Comparison of ENCODE assay signal across 32 cellular contexts in genomic region chr11:99162819-99163218, GRCh38.
"Had no signal": no experiment of that assay in that cellular context is flagged by ENCODE, and none has a peak within 500 bp of the region (broad histone marks: within the 10 kb centered on the region; RNA-seq: fewer than 3 reads in every experiment).

No MANE protein-coding gene starts in this region.

- H3K27ac Mint-ChIP-seq: activated B cell treated with CpG ODN at 0.5 μM for 24 hours; activated CD4-positive, alpha-beta memory T cell treated with anti-CD3 and anti-CD28 coated beads for 36 hours; activated CD4-positive, alpha-beta T cell treated with anti-CD3 and anti-CD28 coated beads, Interleukin-2, amount 10 ng/mL, durations not matched to agents 24 days and 14 days; activated CD8-positive, alpha-beta T cell treated with anti-CD3 and anti-CD28 coated beads for 36 hours; activated naive CD4-positive, alpha-beta T cell treated with anti-CD3 and anti-CD28 coated beads for 36 hours; activated naive CD4-positive, alpha-beta T cell treated with anti-CD3 and anti-CD28 coated beads, Interleukin-2, amount 50 U/mL, for 72 hours; activated naive CD8-positive, alpha-beta T cell treated with anti-CD3 and anti-CD28 coated beads for 36 hours; activated T-cell treated with anti-CD3 and anti-CD28 coated beads, Interleukin-2, amount 50 U/mL, for 72 hours; activated T-helper 1 cell treated with anti-CD3 and anti-CD28 coated beads, Interleukin-12 subunit alpha, Interleukin-12 subunit beta, Interleukin-2, Interleukin-4 antibody, amounts not matched to agents 30 ng/mL and 10 ng/mL and 1 ng/mL, durations not matched to agents 14 hours and 24 hours and 36 hours; activated T-helper 17 cell treated with anti-CD3 and anti-CD28 coated beads, Interleukin-2, amount 50 U/mL, for 72 hours; T-helper 17 cell had no signal

- H3K27me3 Mint-ChIP-seq: activated B cell treated with CpG ODN at 0.5 μM for 24 hours; activated CD4-positive, alpha-beta memory T cell treated with anti-CD3 and anti-CD28 coated beads for 36 hours; activated CD4-positive, alpha-beta T cell treated with anti-CD3 and anti-CD28 coated beads, Interleukin-2, amount 10 ng/mL, durations not matched to agents 24 days and 14 days; activated CD8-positive, alpha-beta T cell treated with anti-CD3 and anti-CD28 coated beads for 36 hours; activated naive CD8-positive, alpha-beta T cell treated with anti-CD3 and anti-CD28 coated beads for 36 hours; activated T-helper 17 cell treated with anti-CD3 and anti-CD28 coated beads, Interleukin-2, amount 50 U/mL, for 72 hours; T-helper 17 cell had no signal

- H3K4me3 ChIP-seq: adrenal gland, body of pancreas, breast epithelium had no signal

- H3K9me3 ChIP-seq: adrenal gland, body of pancreas, breast epithelium had no signal

- H3K27me3 ChIP-seq: adrenal gland, body of pancreas, brain microvascular endothelial cell, breast epithelium had no signal

- H3K4me1 Mint-ChIP-seq: activated B cell treated with CpG ODN at 0.5 μM for 24 hours; activated CD4-positive, alpha-beta T cell treated with anti-CD3 and anti-CD28 coated beads, Interleukin-2, amount 10 ng/mL, durations not matched to agents 24 days and 14 days; activated naive CD8-positive, alpha-beta T cell treated with anti-CD3 and anti-CD28 coated beads for 36 hours; activated T-helper 17 cell treated with anti-CD3 and anti-CD28 coated beads, Interleukin-2, amount 50 U/mL, for 72 hours; T-helper 17 cell had no signal

- H3K4me3 Mint-ChIP-seq: activated B cell treated with CpG ODN at 0.5 μM for 24 hours; activated CD4-positive, alpha-beta memory T cell treated with anti-CD3 and anti-CD28 coated beads for 36 hours; activated CD4-positive, alpha-beta T cell treated with anti-CD3 and anti-CD28 coated beads, Interleukin-2, amount 10 ng/mL, durations not matched to agents 24 days and 14 days; activated CD8-positive, alpha-beta T cell treated with anti-CD3 and anti-CD28 coated beads for 36 hours; activated naive CD4-positive, alpha-beta T cell treated with anti-CD3 and anti-CD28 coated beads for 36 hours; activated naive CD8-positive, alpha-beta T cell treated with anti-CD3 and anti-CD28 coated beads for 36 hours; activated T-cell treated with anti-CD3 and anti-CD28 coated beads, Interleukin-2, amount 50 U/mL, for 4 hours; activated T-cell treated with anti-CD3 and anti-CD28 coated beads, Interleukin-2, amount 50 U/mL, for 72 hours; activated T-helper 1 cell treated with anti-CD3 and anti-CD28 coated beads, Interleukin-12 subunit alpha, Interleukin-12 subunit beta, Interleukin-2, Interleukin-4 antibody, amounts not matched to agents 30 ng/mL and 10 ng/mL and 1 ng/mL, durations not matched to agents 14 hours and 24 hours and 36 hours; activated T-helper 17 cell treated with anti-CD3 and anti-CD28 coated beads, Interleukin-2, amount 50 U/mL, for 72 hours; T-helper 17 cell had no signal

- H3K36me3 Mint-ChIP-seq: activated CD4-positive, alpha-beta memory T cell treated with anti-CD3 and anti-CD28 coated beads for 36 hours; activated naive CD4-positive, alpha-beta T cell treated with anti-CD3 and anti-CD28 coated beads, Interleukin-2, amount 50 U/mL, for 72 hours; activated naive CD8-positive, alpha-beta T cell treated with anti-CD3 and anti-CD28 coated beads for 36 hours had no signal

- DNase-seq: activated B cell treated with CpG ODN at 0.5 μM for 24 hours; activated CD4-positive, alpha-beta memory T cell treated with anti-CD3 and anti-CD28 coated beads for 36 hours; activated CD4-positive, alpha-beta T cell treated with anti-CD3 and anti-CD28 coated beads for 4 hours; activated CD4-positive, alpha-beta T cell treated with anti-CD3 and anti-CD28 coated beads, Interleukin-2, amount 10 ng/mL, durations not matched to agents 24 days and 14 days; activated CD4-positive, alpha-beta T cell treated with anti-CD3 and anti-CD28 coated beads, Interleukin-2, amount 50 U/mL, for 1 hour; activated CD4-positive, alpha-beta T cell treated with anti-CD3 and anti-CD28 coated beads, Interleukin-2, amount 50 U/mL, for 4 hours; activated CD4-positive, CD25-positive, alpha-beta regulatory T cell treated with anti-CD3 and anti-CD28 coated beads, Interleukin-2, amount 50 U/mL, for 72 hours; activated CD8-positive, alpha-beta memory T cell treated with anti-CD3 and anti-CD28 coated beads, Interleukin-2, amount 50 U/mL, for 4 hours; activated CD8-positive, alpha-beta T cell treated with anti-CD3 and anti-CD28 coated beads for 36 hours; activated effector memory CD4-positive, alpha-beta T cell treated with anti-CD3 and anti-CD28 coated beads, Interleukin-2, amount 50 U/mL, for 16 hours; activated gamma-delta T cell treated with Interleukin-2 at 50 U/mL for 16 hours; activated naive CD4-positive, alpha-beta T cell; activated naive CD4-positive, alpha-beta T cell treated with anti-CD3 and anti-CD28 coated beads for 36 hours; activated naive CD4-positive, alpha-beta T cell treated with anti-CD3 and anti-CD28 coated beads, Interleukin-2, amount 50 U/mL, for 16 hours; activated naive CD8-positive, alpha-beta T cell treated with anti-CD3 and anti-CD28 coated beads for 36 hours; activated T-cell treated with anti-CD3 and anti-CD28 coated beads for 4 hours; activated T-cell treated with anti-CD3 and anti-CD28 coated beads, Interleukin-2, amount 50 U/mL, for 1 hour; activated T-cell treated with anti-CD3 and anti-CD28 coated beads, Interleukin-2, amount 50 U/mL, for 4 hours; activated T-cell treated with anti-CD3 and anti-CD28 coated beads, Interleukin-2, amount 50 U/mL, for 72 hours; adrenal gland; amniotic stem cell; aorta; body of pancreas; brain microvascular endothelial cell; central memory CD4-positive, alpha-beta T cell; T-helper 17 cell had no signal

- H3K27ac ChIP-seq: adrenal gland, body of pancreas, brain microvascular endothelial cell, breast epithelium, VCaP had no signal

- H3K4me1 ChIP-seq: adrenal gland, body of pancreas, breast epithelium had no signal

- H3K9me3 Mint-ChIP-seq: activated B cell treated with CpG ODN at 0.5 μM for 24 hours; activated CD4-positive, alpha-beta memory T cell treated with anti-CD3 and anti-CD28 coated beads for 36 hours; activated CD4-positive, alpha-beta T cell treated with anti-CD3 and anti-CD28 coated beads, Interleukin-2, amount 10 ng/mL, durations not matched to agents 24 days and 14 days; activated CD8-positive, alpha-beta T cell treated with anti-CD3 and anti-CD28 coated beads for 36 hours; activated naive CD4-positive, alpha-beta T cell treated with anti-CD3 and anti-CD28 coated beads for 36 hours; activated naive CD4-positive, alpha-beta T cell treated with anti-CD3 and anti-CD28 coated beads, Interleukin-2, amount 50 U/mL, for 72 hours; activated naive CD8-positive, alpha-beta T cell treated with anti-CD3 and anti-CD28 coated beads for 36 hours; activated T-helper 1 cell treated with anti-CD3 and anti-CD28 coated beads, Interleukin-12 subunit alpha, Interleukin-12 subunit beta, Interleukin-2, Interleukin-4 antibody, amounts not matched to agents 30 ng/mL and 10 ng/mL and 1 ng/mL, durations not matched to agents 14 hours and 24 hours and 36 hours had no signal

- H3K36me3 ChIP-seq: adrenal gland, brain microvascular endothelial cell, breast epithelium had no signal

- FAIRE-seq: astrocyte had no signal

- ATAC-seq: activated CD8-positive, alpha-beta T cell treated with anti-CD3 and anti-CD28 coated beads for 36 hours; activated naive CD4-positive, alpha-beta T cell treated with anti-CD3 and anti-CD28 coated beads, Interleukin-2, amount 50 U/mL, for 72 hours; activated T-cell treated with anti-CD3 and anti-CD28 coated beads, Interleukin-2, amount 50 U/mL, for 4 hours; activated T-cell treated with anti-CD3 and anti-CD28 coated beads, Interleukin-2, amount 50 U/mL, for 72 hours; activated T-helper 17 cell treated with anti-CD3 and anti-CD28 coated beads, Interleukin-2, amount 50 U/mL, for 72 hours; body of pancreas; T-helper 17 cell had no signal
